Comparison of ENCODE assay signal across 3 cellular contexts in genomic region chr1:48939828-48940227, GRCh38.
TF ChIP-seq lines count a peak whose summit lies in the region.

No MANE protein-coding gene starts in this region.

TF ChIP-seq in HepG2, 621 proteins besides CTCF, POLR2A, EP300 and RAD21:
- TF ChIP-seq MAFK (conservative IDR thresholded peaks at IDR 0.05 in 1 of 2, IDR thresholded peaks at IDR 0.05 in 1 of 2; ENCODE audit: low read length in 2 of 2): peak; percentile 77 to 90
- no peak for TF ChIP-seq ZNF609 (CRISPR knock-in tag; IDR thresholded peaks at IDR 0.05; ENCODE audit: borderline replicate concordance)
- no peak for TF ChIP-seq NFYC (CRISPR knock-in tag; IDR thresholded peaks at IDR 0.05)
- TF ChIP-seq ZBTB3 (CRISPR knock-in tag; IDR thresholded peaks at IDR 0.05; ENCODE audit: borderline replicate concordance, low read depth): no peak
- peak; percentile 76 for TF ChIP-seq MAFF (IDR thresholded peaks at IDR 0.05; ENCODE audit: low read depth, low read length)

TF ChIP-seq in IMR-90, 13 proteins besides CTCF, POLR2A, EP300 and RAD21:
- TF ChIP-seq MAFK (IDR thresholded peaks at IDR 0.05; ENCODE audit: low read depth, low read length) (peak; percentile 84), MAZ (IDR thresholded peaks at IDR 0.05; ENCODE audit: borderline replicate concordance, low read depth, low read length) (no peak)

TF ChIP-seq in K562, 482 proteins besides CTCF, POLR2A, EP300 and RAD21:
- TF ChIP-seq ZNF431 (CRISPR knock-in tag; IDR thresholded peaks at IDR 0.05) (no peak), ZNF316 (IDR thresholded peaks at IDR 0.05) (peak; percentile 25; the same call in 1 of the 2 replicates), MAFK (IDR thresholded peaks at IDR 0.05; ENCODE audit: low read length) (peak; percentile 60), MAFF (IDR thresholded peaks at IDR 0.05; ENCODE audit: low read length) (peak; percentile 28; the same call in 1 of the 2 replicates), LEF1 (IDR thresholded peaks at IDR 0.05) (no peak), TAF9B (IDR thresholded peaks at IDR 0.05; ENCODE audit: partially characterized antibody) (no peak)
